14 cellular contexts compared by ENCODE assay signal in the genomic region with DNA sequence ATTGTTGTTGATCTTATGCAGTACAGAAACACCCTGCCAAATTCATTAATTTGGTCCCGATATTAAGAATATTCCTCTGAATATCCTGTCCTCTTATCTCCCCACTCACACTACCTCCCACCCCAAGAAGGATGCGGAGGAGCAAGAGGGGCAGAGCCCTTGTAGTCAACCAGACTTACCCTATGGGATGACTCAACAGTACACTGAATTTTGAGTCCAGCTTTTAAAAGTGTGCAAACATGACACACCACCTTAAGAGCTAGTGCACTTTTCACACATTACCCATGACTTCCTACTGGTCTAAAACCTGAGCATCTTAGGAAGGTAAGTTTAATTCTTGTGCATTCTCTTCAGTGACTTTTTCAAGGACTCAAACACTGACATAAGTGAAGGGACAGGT. TPM values are rescaled to one million over a fixed set of nuclear protein-coding genes. Genes with fewer than 3 reads are reported as not detected.
DNase-seq lines count a peak whose midpoint lies in the region; ATAC-seq and TF ChIP-seq lines count a peak whose summit lies in the region.
"Had no signal": no experiment of that assay in that cellular context is flagged by ENCODE, and none has a peak within 500 bp of the region (broad histone marks: within the 10 kb centered on the region; RNA-seq: fewer than 3 reads in every experiment).

No MANE protein-coding gene starts in this region.

- H3K4me1 Mint-ChIP-seq in activated T-cell treated with anti-CD3 and anti-CD28 coated beads, Interleukin-2, amount 50 U/mL, for 4 hours (ENCODE audit: low read depth): peaks cover 90% of the 10 kb centered on the region
- H3K4me1 Mint-ChIP-seq in activated CD8-positive, alpha-beta T cell treated with anti-CD3 and anti-CD28 coated beads, Interleukin-2, amount 10 ng/mL, durations not matched to agents 7 days and 5 days (ENCODE audit: low read depth): peaks cover 84% of the 10 kb centered on the region
- peaks cover 61% of the 10 kb centered on the region for H3K4me1 Mint-ChIP-seq in glutamatergic neuron (ENCODE audit: low read depth, unreplicated experiment)
- H3K4me1 Mint-ChIP-seq in stimulated activated naive B cell treated with anti-CD40 and anti-IgM and Interleukin-4, amounts not matched to agents 10 μg/mL and 1 μg/mL and 100 μg/mL, for 72 hours: peaks cover 54 to 86% of the 10 kb centered on the region in 2 donors

- H3K4me3 Mint-ChIP-seq in activated T-cell treated with anti-CD3 and anti-CD28 coated beads, Interleukin-2, amount 50 U/mL, for 4 hours: peak overlapping the region; percentile 55
- H3K4me3 Mint-ChIP-seq in activated CD8-positive, alpha-beta T cell treated with anti-CD3 and anti-CD28 coated beads, Interleukin-2, amount 10 ng/mL, durations not matched to agents 7 days and 5 days: peak overlapping the region; percentile 73
- H3K4me3 Mint-ChIP-seq in glutamatergic neuron (ENCODE audit: unreplicated experiment): peak overlapping the region; percentile 64
- H3K4me3 Mint-ChIP-seq in stimulated activated naive B cell treated with anti-CD40 and anti-IgM and Interleukin-4, amounts not matched to agents 10 μg/mL and 1 μg/mL and 100 μg/mL, for 72 hours: peak overlapping the region; percentile 56 to 80

- no peaks in the 10 kb centered on the region for H3K9me3 Mint-ChIP-seq in activated T-cell treated with anti-CD3 and anti-CD28 coated beads, Interleukin-2, amount 50 U/mL, for 4 hours
- no peaks in the 10 kb centered on the region for H3K9me3 Mint-ChIP-seq in activated CD8-positive, alpha-beta T cell treated with anti-CD3 and anti-CD28 coated beads, Interleukin-2, amount 10 ng/mL, durations not matched to agents 7 days and 5 days (ENCODE audit: insufficient read depth)
- H3K9me3 Mint-ChIP-seq in glutamatergic neuron (ENCODE audit: unreplicated experiment): peaks cover 2% of the 10 kb centered on the region
- no peaks in the 10 kb centered on the region for H3K9me3 Mint-ChIP-seq in stimulated activated naive B cell treated with anti-CD40 and anti-IgM and Interleukin-4, amounts not matched to agents 10 μg/mL and 1 μg/mL and 100 μg/mL, for 72 hours

- peak; percentile 32 for ATAC-seq in activated T-cell treated with anti-CD3 and anti-CD28 coated beads, Interleukin-2, amount 50 U/mL, for 4 hours
- no peak for ATAC-seq in activated CD8-positive, alpha-beta T cell treated with anti-CD3 and anti-CD28 coated beads, Interleukin-2, amount 10 ng/mL, durations not matched to agents 7 days and 5 days
- no peak for ATAC-seq in stimulated activated naive B cell treated with anti-CD40 and anti-IgM and Interleukin-4, amounts not matched to agents 10 μg/mL and 1 μg/mL and 100 μg/mL, for 72 hours (replicated peaks)
- ATAC-seq in HG03108 (IDR thresholded peaks at IDR 0.05; ENCODE audit: unreplicated experiment): no peak
- no peak for ATAC-seq in HG03097 (IDR thresholded peaks at IDR 0.05; ENCODE audit: low FRiP score, unreplicated experiment)
- no peak for ATAC-seq in HG02973 (IDR thresholded peaks at IDR 0.05; ENCODE audit: unreplicated experiment)
- ATAC-seq: SK-N-SH treated with all-trans-retinoic acid at 6 μM for 48 hours had no signal

- POLR2A ChIA-PET in activated CD8-positive, alpha-beta T cell treated with anti-CD3 and anti-CD28 coated beads, Interleukin-2, amount 10 ng/mL, durations not matched to agents 7 days and 5 days (lab: Charles Lee): interaction anchor here (2.7 kb wide), 1 partner anchor 9 kb away, joined by 33 read pairs; the partner anchor contains the start of gene USP22

- peak overlapping the region; percentile 65 for H3K27ac Mint-ChIP-seq in activated CD8-positive, alpha-beta T cell treated with anti-CD3 and anti-CD28 coated beads, Interleukin-2, amount 10 ng/mL, durations not matched to agents 7 days and 5 days
- no peak overlapping the region for H3K27ac Mint-ChIP-seq in glutamatergic neuron (ENCODE audit: unreplicated experiment)
- H3K27ac Mint-ChIP-seq in stimulated activated naive B cell treated with anti-CD40 and anti-IgM and Interleukin-4, amounts not matched to agents 10 μg/mL and 1 μg/mL and 100 μg/mL, for 72 hours: peak overlapping the region; percentile 94

- CTCF ChIA-PET in activated CD8-positive, alpha-beta T cell treated with anti-CD3 and anti-CD28 coated beads, Interleukin-2, amount 10 ng/mL, durations not matched to agents 7 days and 5 days (lab: Charles Lee): interaction anchor here (0.9 to 5.5 kb wide), 3 partner anchors 10 to 84 kb away, joined by 3 to 50 read pairs (median 24); partner anchors contain the start of gene USP22

- peaks cover 14% of the 10 kb centered on the region for H3K36me3 Mint-ChIP-seq in activated T-cell treated with anti-CD3 and anti-CD28 coated beads, Interleukin-2, amount 50 U/mL, for 4 hours (ENCODE audit: insufficient read depth)
- peaks cover 44% of the 10 kb centered on the region for H3K36me3 Mint-ChIP-seq in activated CD8-positive, alpha-beta T cell treated with anti-CD3 and anti-CD28 coated beads, Interleukin-2, amount 10 ng/mL, durations not matched to agents 7 days and 5 days (ENCODE audit: low read depth)
- no peaks in the 10 kb centered on the region for H3K36me3 Mint-ChIP-seq in glutamatergic neuron (ENCODE audit: unreplicated experiment)
- H3K36me3 Mint-ChIP-seq in stimulated activated naive B cell treated with anti-CD40 and anti-IgM and Interleukin-4, amounts not matched to agents 10 μg/mL and 1 μg/mL and 100 μg/mL, for 72 hours: peaks cover 14 to 41% of the 10 kb centered on the region in 2 donors

- H3K27me3 Mint-ChIP-seq in activated T-cell treated with anti-CD3 and anti-CD28 coated beads, Interleukin-2, amount 50 U/mL, for 4 hours (ENCODE audit: low read depth): no peaks in the 10 kb centered on the region
- no peaks in the 10 kb centered on the region for H3K27me3 Mint-ChIP-seq in activated CD8-positive, alpha-beta T cell treated with anti-CD3 and anti-CD28 coated beads, Interleukin-2, amount 10 ng/mL, durations not matched to agents 7 days and 5 days (ENCODE audit: low read depth)
- H3K27me3 Mint-ChIP-seq in glutamatergic neuron (ENCODE audit: unreplicated experiment): no peaks in the 10 kb centered on the region
- no peaks in the 10 kb centered on the region for H3K27me3 Mint-ChIP-seq in stimulated activated naive B cell treated with anti-CD40 and anti-IgM and Interleukin-4, amounts not matched to agents 10 μg/mL and 1 μg/mL and 100 μg/mL, for 72 hours

- TF ChIP-seq CTCF in glutamatergic neuron (IDR thresholded peaks at IDR 0.05; ENCODE audit: partially characterized antibody, unreplicated experiment): no peak

- no peak for DNase-seq in activated T-cell treated with anti-CD3 and anti-CD28 coated beads, Interleukin-2, amount 50 U/mL, for 4 hours
- no peak for DNase-seq in activated T-cell treated with anti-CD3 and anti-CD28 coated beads, Interleukin-2, amount 50 U/mL, for 1 hour
- DNase-seq in activated CD8-positive, alpha-beta T cell treated with anti-CD3 and anti-CD28 coated beads, Interleukin-2, amount 10 ng/mL, durations not matched to agents 7 days and 5 days: no peak
- no peak for DNase-seq in glutamatergic neuron
- no peak for DNase-seq in stimulated activated naive B cell treated with anti-CD40 and anti-IgM and Interleukin-4, amounts not matched to agents 10 μg/mL and 1 μg/mL and 100 μg/mL, for 72 hours
- DNase-seq: colonic mucosa, GF-D8, lower lobe of right lung, MG63, NCI-H524 had no signal

RNA-seq across cellular contexts. Expression of gene USP22, which starts 9.5 kb away (rescaled TPM):
- total RNA-seq in activated T-cell treated with anti-CD3 and anti-CD28 coated beads, Interleukin-2, amount 50 U/mL, for 4 hours: 100 to 1,000 TPM; 112 to 125 (median 124) TPM
- 100 to 1,000 TPM; 138 to 148 TPM for total RNA-seq in activated CD8-positive, alpha-beta T cell treated with anti-CD3 and anti-CD28 coated beads, Interleukin-2, amount 10 ng/mL, durations not matched to agents 7 days and 5 days
- total RNA-seq in glutamatergic neuron (ENCODE audit: unreplicated experiment): 420 TPM

Comparison
In these comparisons a context has a peak if more than half of its experiments do, and no peak if none do; other contexts are left out.
1. ATAC-seq: peak in activated T-cell treated with anti-CD3 and anti-CD28 coated beads, Interleukin-2, amount 50 U/mL, for 4 hours (2 of 2); none in activated CD8-positive, alpha-beta T cell treated with anti-CD3 and anti-CD28 coated beads, Interleukin-2, amount 10 ng/mL, durations not matched to agents 7 days and 5 days (single experiment), stimulated activated naive B cell treated with anti-CD40 and anti-IgM and Interleukin-4, amounts not matched to agents 10 μg/mL and 1 μg/mL and 100 μg/mL, for 72 hours (0 of 2), HG03108 (single experiment), HG03097 (single experiment) and HG02973 (single experiment).
2. Peak in every context shown above with its lines, with median percentiles within 50 percentile points of each other: H3K4me3 Mint-ChIP-seq.